19 cellular contexts compared by ENCODE assay signal in genomic region chr7:24073651-24074420, GRCh38.
"Had no signal": no experiment of that assay in that cellular context is flagged by ENCODE, and none has a peak within 500 bp of the region (broad histone marks: within the 10 kb centered on the region; RNA-seq: fewer than 3 reads in every experiment).

No MANE protein-coding gene starts in this region.

- H3K27ac Mint-ChIP-seq: activated CD4-positive, alpha-beta T cell treated with anti-CD3 and anti-CD28 coated beads for 36 hours; activated CD8-positive, alpha-beta T cell treated with anti-CD3 and anti-CD28 coated beads, Interleukin-2, amount 10 ng/mL, durations not matched to agents 7 days and 5 days; activated naive CD8-positive, alpha-beta T cell treated with anti-CD3 and anti-CD28 coated beads for 36 hours; natural killer cell treated with Interleukin-12 subunit alpha and Interleukin-12 subunit beta and Interleukin-15 and Interleukin-18, amount 100 ng/mL, for 72 hours had no signal

- H3K36me3 ChIP-seq: left ventricle myocardium inferior, sigmoid colon, stomach, thoracic aorta, WERI-Rb-1 had no signal

- H3K27ac ChIP-seq: body of pancreas, left ventricle myocardium inferior, sigmoid colon, thoracic aorta, WERI-Rb-1 had no signal

- ATAC-seq: activated CD4-positive, alpha-beta T cell treated with anti-CD3 and anti-CD28 coated beads for 36 hours; activated CD8-positive, alpha-beta T cell treated with anti-CD3 and anti-CD28 coated beads, Interleukin-2, amount 10 ng/mL, durations not matched to agents 7 days and 5 days; activated T-cell treated with anti-CD3 and anti-CD28 coated beads, Interleukin-2, amount 50 U/mL, for 72 hours; body of pancreas; natural killer cell treated with Interleukin-12 subunit alpha and Interleukin-12 subunit beta and Interleukin-15 and Interleukin-18, amount 100 ng/mL, for 72 hours had no signal

- H3K9me3 ChIP-seq: body of pancreas, left ventricle myocardium inferior, sigmoid colon, stomach, thoracic aorta had no signal

- DNase-seq: activated CD4-positive, alpha-beta T cell treated with anti-CD3 and anti-CD28 coated beads for 36 hours; activated CD8-positive, alpha-beta memory T cell treated with anti-CD3 and anti-CD28 coated beads, Interleukin-2, amount 50 U/mL, for 48 hours; activated CD8-positive, alpha-beta T cell treated with anti-CD3 and anti-CD28 coated beads, Interleukin-2, amount 10 ng/mL, durations not matched to agents 7 days and 5 days; activated naive CD8-positive, alpha-beta T cell treated with anti-CD3 and anti-CD28 coated beads for 36 hours; activated T-cell treated with anti-CD3 and anti-CD28 coated beads, Interleukin-2, amount 50 U/mL, for 72 hours; amygdala; body of pancreas; caudate nucleus; effector CD8-positive, alpha-beta T cell; foreskin keratinocyte; glutamatergic neuron; left ventricle myocardium inferior; sigmoid colon; stimulated activated CD4-positive, alpha-beta T cell treated with anti-CD3 and anti-CD28 coated beads, Interleukin-1b, Interleukin-23, amount 100 ng/mL, for 48 hours; stomach; WERI-Rb-1 had no signal

- H3K4me3 Mint-ChIP-seq: activated CD4-positive, alpha-beta T cell treated with anti-CD3 and anti-CD28 coated beads for 36 hours; activated CD8-positive, alpha-beta T cell treated with anti-CD3 and anti-CD28 coated beads, Interleukin-2, amount 10 ng/mL, durations not matched to agents 7 days and 5 days; activated naive CD8-positive, alpha-beta T cell treated with anti-CD3 and anti-CD28 coated beads for 36 hours; natural killer cell treated with Interleukin-12 subunit alpha and Interleukin-12 subunit beta and Interleukin-15 and Interleukin-18, amount 100 ng/mL, for 72 hours had no signal

- H3K4me1 ChIP-seq: body of pancreas, foreskin keratinocyte, left ventricle myocardium inferior, sigmoid colon had no signal

- H3K9me3 Mint-ChIP-seq: activated naive CD8-positive, alpha-beta T cell treated with anti-CD3 and anti-CD28 coated beads for 36 hours; natural killer cell treated with Interleukin-12 subunit alpha and Interleukin-12 subunit beta and Interleukin-15 and Interleukin-18, amount 100 ng/mL, for 72 hours; T-helper 1 cell treated with Interleukin-12 subunit alpha and Interleukin-12 subunit beta and Interleukin-4 antibody, amounts not matched to agents 30 μg/mL and 1 μg/mL, for 36 hours had no signal

- H3K36me3 Mint-ChIP-seq: activated naive CD8-positive, alpha-beta T cell treated with anti-CD3 and anti-CD28 coated beads for 36 hours; natural killer cell treated with Interleukin-12 subunit alpha and Interleukin-12 subunit beta and Interleukin-15 and Interleukin-18, amount 100 ng/mL, for 72 hours had no signal

- H3K27me3 ChIP-seq: body of pancreas, sigmoid colon, stomach had no signal

- H3K4me3 ChIP-seq: body of pancreas, left ventricle myocardium inferior, sigmoid colon, thoracic aorta had no signal
